ENCODE assay signal across 1 cellular context in genomic region chr4:48602763-48603162, GRCh38.
TF ChIP-seq lines count a peak whose summit lies in the region.

No MANE protein-coding gene starts in this region.

TF ChIP-seq in GM23338, 12 proteins besides CTCF, POLR2A, EP300 and RAD21 (continued from another document):
- TF ChIP-seq ZNF462 (CRISPR knock-in tag; IDR thresholded peaks at IDR 0.05) (no peak), POLR2AphosphoS5 (IDR thresholded peaks at IDR 0.05; ENCODE audit: low read depth) (no peak), NANOG (IDR thresholded peaks at IDR 0.05; ENCODE audit: borderline replicate concordance) (no peak), ZNF114 (CRISPR knock-in tag; IDR thresholded peaks at IDR 0.05) (no peak), ZNF331 (CRISPR knock-in tag; IDR thresholded peaks at IDR 0.05; ENCODE audit: low read depth) (no peak), JUNB (IDR thresholded peaks at IDR 0.05; ENCODE audit: unreplicated experiment) (no peak), STAT1 (IDR thresholded peaks at IDR 0.05; ENCODE audit: unreplicated experiment) (no peak)
